In the genomic region with DNA sequence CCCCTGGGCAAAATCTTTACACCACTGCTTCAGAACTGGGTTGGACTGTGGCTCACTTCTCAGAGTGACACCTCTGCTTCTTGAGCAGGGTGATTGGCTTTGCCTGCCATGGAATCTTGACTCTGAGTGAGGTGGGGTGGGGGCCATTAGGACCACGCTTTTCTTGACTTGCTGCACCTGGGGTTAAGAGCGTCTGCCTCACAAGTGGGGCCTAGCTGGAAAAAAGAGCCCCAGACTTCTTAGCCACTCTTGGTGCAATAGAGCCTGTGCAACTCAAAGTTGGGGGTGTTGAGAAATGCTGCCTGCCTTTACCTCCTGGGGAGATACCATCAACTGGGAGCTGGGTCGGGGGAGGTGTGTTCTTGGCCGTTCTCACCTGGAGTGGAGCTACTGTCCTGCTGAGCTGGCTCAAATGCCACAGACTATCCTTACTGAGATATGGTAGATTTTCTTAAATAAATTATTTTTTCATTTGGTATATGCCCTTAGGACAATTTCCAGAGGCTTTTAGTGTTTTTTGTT, we compare ENCODE assay signal across 1 cellular context.
TF ChIP-seq lines count a peak whose summit lies in the region.

No MANE protein-coding gene starts in this region.

TF ChIP-seq in SK-N-SH treated with all-trans-retinoic acid at 6 μM for 48 hours, 23 proteins besides CTCF, POLR2A, EP300 and RAD21 (continued from another document):
- TF ChIP-seq ZC3H10 (CRISPR knock-in tag; IDR thresholded peaks at IDR 0.05), result no peak
- no peak for TF ChIP-seq ZNF8 (CRISPR knock-in tag; IDR thresholded peaks at IDR 0.05)
- no peak for TF ChIP-seq ZFP3 (CRISPR knock-in tag; IDR thresholded peaks at IDR 0.05)
- TF ChIP-seq PPARA (CRISPR knock-in tag; IDR thresholded peaks at IDR 0.05; ENCODE audit: borderline replicate concordance), result no peak
- TF ChIP-seq OSR1 (CRISPR knock-in tag; IDR thresholded peaks at IDR 0.05), result no peak
- TF ChIP-seq BACH2 (CRISPR knock-in tag; IDR thresholded peaks at IDR 0.05; ENCODE audit: borderline replicate concordance), result no peak
- no peak for TF ChIP-seq ZNF70 (CRISPR knock-in tag; IDR thresholded peaks at IDR 0.05)
- TF ChIP-seq ZNF565 (CRISPR knock-in tag; conservative IDR thresholded peaks at IDR 0.05; ENCODE audit: low read depth), result no peak
- no peak for TF ChIP-seq ISL1 (CRISPR knock-in tag; IDR thresholded peaks at IDR 0.05)
- TF ChIP-seq TCF4 (CRISPR knock-in tag; IDR thresholded peaks at IDR 0.05; ENCODE audit: borderline replicate concordance), result no peak
TF ChIP-seq in SK-N-SH treated with all-trans-retinoic acid at 6 μM for 48 hours: peak in this region for 0.
